ENCODE assay signal across 12 cellular contexts in genomic region chr11:60763692-60764369, GRCh38. TPM values are rescaled to one million over a fixed set of nuclear protein-coding genes. Genes with fewer than 3 reads are reported as not detected.
DNase-seq lines count a peak whose midpoint lies in the region; ATAC-seq and TF ChIP-seq lines count a peak whose summit lies in the region.
"Had no signal": no experiment of that assay in that cellular context is flagged by ENCODE, and none has a peak within 500 bp of the region (broad histone marks: within the 10 kb centered on the region; RNA-seq: fewer than 3 reads in every experiment).

No MANE protein-coding gene starts in this region.

- H3K9me2 ChIP-seq in OCI-LY1 (ENCODE audit: low read depth, low read length), result no peaks in the 10 kb centered on the region

- H3K4me1 ChIP-seq in OCI-LY1 (ENCODE audit: insufficient read depth, low read length, severe bottlenecking), result no peaks in the 10 kb centered on the region
- peaks cover 2 to 4% of the 10 kb centered on the region in 2 experiments for H3K4me1 ChIP-seq in trophoblast cell (ENCODE audit: control insufficient read depth in 1 of 2, insufficient read depth in 2 of 2, low read length in 2 of 2)

- H3K9me3 ChIP-seq in OCI-LY1 (ENCODE audit: low read length) (no peaks in the 10 kb centered on the region), trophoblast cell (ENCODE audit: insufficient read depth, low read depth, low read length) (no peaks in the 10 kb centered on the region)
- H3K9me3 ChIP-seq: psoas muscle had no signal

- no peak for TF ChIP-seq CTCF in GM13977 (IDR thresholded peaks at IDR 0.05; ENCODE audit: extremely low read depth, insufficient read depth, missing control alignments)
- TF ChIP-seq CTCF in OCI-LY1 (IDR thresholded peaks at IDR 0.05; ENCODE audit: low read length), result peak; percentile 22; the same call in 1 of the 2 replicates

- H3K4me3 ChIP-seq in OCI-LY1 (ENCODE audit: low read depth, low read length, poor library complexity, severe bottlenecking) (no peak overlapping the region), trophoblast cell (ENCODE audit: low read depth, low read length) (no peak overlapping the region)
- H3K4me3 ChIP-seq: cardiac muscle cell, psoas muscle had no signal

- no peak overlapping the region for H4K12ac ChIP-seq in trophoblast cell (ENCODE audit: low read depth, low read length)

- in situ Hi-C loops in GM13977 (cut with MboI; ENCODE audit: low pct_unique_long_range_greater_than_20kb, low sequenced_read_pairs, unreplicated experiment), result loop anchor here (25.0 kb wide), 1 partner anchor 402 kb away; no protein-coding TSS in a partner anchor

- H4K20me1 ChIP-seq in OCI-LY1 (ENCODE audit: insufficient read depth, low read length), result no peaks in the 10 kb centered on the region

- H3F3A ChIP-seq in OCI-LY1 (ENCODE audit: insufficient read depth, low read length), result no peaks in the 10 kb centered on the region

- no CpG with 5 or more reads among the region's 11 CpGs for WGBS in trophoblast cell (ENCODE audit: extremely low coverage, insufficient coverage, insufficient read length)

- peak; percentile 30 for ATAC-seq in HG02759 (IDR thresholded peaks at IDR 0.05; ENCODE audit: unreplicated experiment)
- ATAC-seq: psoas muscle had no signal

- H4K91ac ChIP-seq in trophoblast cell (ENCODE audit: low read depth, low read length), result peak overlapping the region; percentile 32

- H3K27ac ChIP-seq in OCI-LY1 (ENCODE audit: low read depth, low read length, poor library complexity, severe bottlenecking) (no peak overlapping the region), trophoblast cell (ENCODE audit: low read depth, low read length) (no peak overlapping the region)
- H3K27ac ChIP-seq: cardiac muscle cell, epithelial cell of prostate, psoas muscle had no signal

- H2BK120ac ChIP-seq in trophoblast cell (ENCODE audit: insufficient read depth, low read length, poor library complexity), result peak overlapping the region; percentile 37

- peaks cover 3% of the 10 kb centered on the region for H3K79me1 ChIP-seq in trophoblast cell (ENCODE audit: low read length)

- no peak overlapping the region for H2AK5ac ChIP-seq in trophoblast cell (ENCODE audit: low read length)

- H2AFZ ChIP-seq in OCI-LY1 (ENCODE audit: low read length) (no peak overlapping the region), trophoblast cell (ENCODE audit: insufficient read depth, low read length, poor library complexity) (no peak overlapping the region)

- H2BK12ac ChIP-seq in trophoblast cell (ENCODE audit: low read length), result no peak overlapping the region

- no peak overlapping the region for H3K18ac ChIP-seq in trophoblast cell (ENCODE audit: low read length)

- H3K9ac ChIP-seq in OCI-LY1 (ENCODE audit: low read length) (no peak overlapping the region), trophoblast cell (ENCODE audit: low read length) (no peak overlapping the region)

- H4K8ac ChIP-seq in trophoblast cell (ENCODE audit: low read depth, low read length), result no peak overlapping the region

- DNase-seq in GM13977 (ENCODE audit: low spot score) (peak; percentile 41), trophoblast cell (peak; percentile 56 to 81), posterior cingulate gyrus (no peak), UCSD-AML1 (lab: John Stamatoyannopoulos, UW; ENCODE audit: unreplicated experiment) (no peak), cerebellar cortex (ENCODE audit: low spot score) (no peak)
- DNase-seq: activated CD4-positive, alpha-beta T cell treated with anti-CD3 and anti-CD28 coated beads, Interleukin-2, amount 10 ng/mL, durations not matched to agents 7 days and 5 days; psoas muscle; stimulated activated CD4-positive, alpha-beta T cell treated with anti-CD3 and anti-CD28 coated beads, Interleukin-2, amount 100 ng/mL, for 48 hours had no signal

- H2BK5ac ChIP-seq in trophoblast cell (ENCODE audit: low read depth, low read length, poor library complexity), result no peak overlapping the region

- no peak overlapping the region for H3K14ac ChIP-seq in trophoblast cell (ENCODE audit: low read length)

- H3K4me2 ChIP-seq in OCI-LY1 (ENCODE audit: low read length), result no peak overlapping the region
- H3K4me2 ChIP-seq in trophoblast cell (ENCODE audit: low read length), result no peak overlapping the region

- H3K23ac ChIP-seq in trophoblast cell (ENCODE audit: low read length), result no peak overlapping the region

- H3K79me2 ChIP-seq in OCI-LY1 (ENCODE audit: insufficient read depth, low read length) (no peaks in the 10 kb centered on the region), trophoblast cell (ENCODE audit: control insufficient read depth, insufficient read depth, low read length, poor library complexity) (no peaks in the 10 kb centered on the region)

- H3K27me3 ChIP-seq in OCI-LY1 (ENCODE audit: insufficient read depth, low read length) (peaks cover 12% of the 10 kb centered on the region; the same call in 1 of the 2 replicates), trophoblast cell (ENCODE audit: insufficient read depth, low read length) (no peaks in the 10 kb centered on the region)
- H3K27me3 ChIP-seq: cardiac muscle cell had no signal

- H3K36me3 ChIP-seq in OCI-LY1 (ENCODE audit: insufficient read depth, low read length), result no peaks in the 10 kb centered on the region
- H3K36me3 ChIP-seq in trophoblast cell (ENCODE audit: control insufficient read depth in 1 of 2, insufficient read depth in 2 of 2, low read length in 2 of 2), result no peaks in the 10 kb centered on the region
- H3K36me3 ChIP-seq: cardiac muscle cell had no signal

- intact Hi-C loops in posterior cingulate gyrus (cut with DNase I), result no loop called here

- no peak overlapping the region for H3K4ac ChIP-seq in trophoblast cell (ENCODE audit: low read depth, low read length)

RNA-seq across cellular contexts. Expression of gene MS4A15, which starts 7.2 kb away (rescaled TPM):
- 20.5 and 20.6 TPM in 2 replicates for polyA plus RNA-seq in trophoblast cell (2013)
- polyA plus RNA-seq: cardiac muscle cell, psoas muscle had no signal

RNA-seq across cellular contexts. Expression of gene MS4A10, which starts 21.3 kb away (rescaled TPM):
- 0.11 and 0.14 TPM in 2 replicates for polyA plus RNA-seq in trophoblast cell (2013)
- polyA plus RNA-seq: cardiac muscle cell had no signal

RNA-seq across cellular contexts. Expression of gene MS4A18, which starts 39.3 kb away (rescaled TPM):
- polyA plus RNA-seq in trophoblast cell (2013), result 0.08 TPM in 2 replicates
- polyA plus RNA-seq: cardiac muscle cell, psoas muscle had no signal

Comparison
In these comparisons a context has a peak if more than half of its experiments do, and no peak if none do; other contexts are left out.
1. DNase-seq: peak in GM13977 (single experiment) and trophoblast cell (2 of 2); none in posterior cingulate gyrus (0 of 10), UCSD-AML1 (single experiment) and cerebellar cortex (single experiment).